Comparison of ENCODE assay signal across 1 cellular context in genomic region chr11:86408845-86409244, GRCh38.
TF ChIP-seq lines count a peak whose summit lies in the region.

No MANE protein-coding gene starts in this region.

TF ChIP-seq in endothelial cell of umbilical vein, 7 proteins besides CTCF, POLR2A, EP300 and RAD21 (continued from another document):
- TF ChIP-seq EZH2 (IDR thresholded peaks at IDR 0.05; ENCODE audit: borderline replicate concordance, low read depth, low read length, severe bottlenecking) (no peak), GATA2 (IDR thresholded peaks at IDR 0.05; ENCODE audit: insufficient read depth, insufficient read length, low read depth, low read length) (no peak), JUN (IDR thresholded peaks at IDR 0.05; ENCODE audit: borderline replicate concordance, insufficient read depth, insufficient read length, low read depth) (no peak), MAX (IDR thresholded peaks at IDR 0.05; ENCODE audit: insufficient read depth, insufficient read length) (no peak), POLR2AphosphoS5 (IDR thresholded peaks at IDR 0.05; ENCODE audit: insufficient read depth, low read depth, low read length) (no peak)
